ENCODE assay signal across 14 cellular contexts in the genomic region with DNA sequence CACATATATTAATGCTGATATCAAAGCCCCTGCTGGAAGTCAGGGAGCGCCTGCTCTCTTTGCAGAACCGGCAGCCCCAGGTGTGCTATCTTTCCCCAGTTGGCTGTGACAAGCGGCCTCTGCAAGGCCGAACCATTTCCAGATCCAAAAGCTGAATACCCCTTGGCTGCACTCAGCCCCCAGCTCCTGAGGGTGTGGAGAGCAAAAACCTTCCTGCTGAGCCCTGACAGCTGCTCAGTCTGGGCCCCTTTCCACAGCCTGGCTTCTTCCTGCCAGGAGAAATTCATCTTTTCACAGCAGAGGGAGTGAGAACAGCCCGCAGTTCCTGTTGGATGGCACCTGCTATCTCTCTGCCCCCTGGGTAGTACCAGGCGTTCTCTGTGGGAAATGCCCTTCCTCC.
"Had no signal": no experiment of that assay in that cellular context is flagged by ENCODE, and none has a peak within 500 bp of the region (broad histone marks: within the 10 kb centered on the region; RNA-seq: fewer than 3 reads in every experiment).

No MANE protein-coding gene starts in this region.

- H3K4me1 Mint-ChIP-seq: naive thymus-derived CD8-positive, alpha-beta T cell had no signal

- H3K4me3 Mint-ChIP-seq: naive thymus-derived CD8-positive, alpha-beta T cell; type B pancreatic cell had no signal

- H3K27me3 Mint-ChIP-seq: naive thymus-derived CD8-positive, alpha-beta T cell had no signal

- DNase-seq: cortex of kidney; dorsolateral prefrontal cortex; effector memory CD4-positive, alpha-beta T cell; heart left ventricle; hippocampal formation; mammary epithelial cell; naive thymus-derived CD8-positive, alpha-beta T cell; posterior cingulate gyrus; small intestine; stimulated activated CD4-positive, alpha-beta T cell treated with anti-CD3 and anti-CD28 coated beads, Interleukin-12 subunit alpha, Interleukin-12 subunit beta, amount 100 ng/mL, for 4 hours; stimulated activated naive CD4-positive, alpha-beta T cell treated with Interleukin-2 at 50 U/mL for 16 hours had no signal

- H3K36me3 Mint-ChIP-seq: type B pancreatic cell had no signal

- H3K27ac Mint-ChIP-seq: naive thymus-derived CD8-positive, alpha-beta T cell; type B pancreatic cell had no signal

- ATAC-seq: esophagus mucosa; heart left ventricle; left lobe of liver; naive thymus-derived CD8-positive, alpha-beta T cell had no signal
